24 cellular contexts compared by ENCODE assay signal in the genomic region with DNA sequence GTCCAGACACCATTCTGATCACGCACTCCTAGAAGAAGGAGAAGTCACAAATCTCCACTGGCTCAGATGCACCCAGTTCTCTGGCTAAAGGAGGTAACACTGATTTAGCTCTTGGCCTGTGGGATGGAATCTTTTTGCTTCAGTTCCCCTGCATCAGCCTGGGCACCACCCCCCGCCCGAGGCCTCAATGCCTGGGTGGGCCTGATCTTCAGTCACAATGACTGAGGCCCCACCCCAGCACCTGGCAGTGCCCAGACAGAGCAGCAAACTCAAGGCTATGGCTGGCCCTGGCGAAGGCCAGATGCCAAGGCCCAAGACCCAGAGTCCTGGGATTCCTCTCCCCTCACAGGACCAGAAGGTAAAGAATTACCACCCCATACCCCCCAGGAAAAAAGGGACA. TPM values are rescaled to one million over a fixed set of nuclear protein-coding genes. Genes with fewer than 3 reads are reported as not detected.
DNase-seq lines count a peak whose midpoint lies in the region; ATAC-seq and FAIRE-seq lines count a peak whose summit lies in the region.
"Had no signal": no experiment of that assay in that cellular context is flagged by ENCODE, and none has a peak within 500 bp of the region (broad histone marks: within the 10 kb centered on the region; RNA-seq: fewer than 3 reads in every experiment).

No MANE protein-coding gene starts in this region.

- H3K4me3 ChIP-seq in mucosa of rectum (ENCODE audit: low read length in 2 of 2) = no peak overlapping the region
- H3K4me3 ChIP-seq in MG63 = no peak overlapping the region
- H3K4me3 ChIP-seq in small intestine (ENCODE audit: low read depth in 1 of 2, low read length in 2 of 2) = no peak overlapping the region
- H3K4me3 ChIP-seq: body of pancreas had no signal

- peaks cover 17 to 22% of the 10 kb centered on the region in 2 donors for H3K36me3 ChIP-seq in mucosa of rectum (ENCODE audit: control insufficient read depth in 2 of 2, insufficient read depth in 2 of 2, low read length in 2 of 2)
- H3K36me3 ChIP-seq in MG63 = peaks cover 9% of the 10 kb centered on the region
- H3K36me3 ChIP-seq in small intestine (ENCODE audit: control insufficient read depth in 2 of 2, insufficient read depth in 2 of 2, low read length in 2 of 2) = peaks cover under 1 to 4% of the 10 kb centered on the region in 2 donors

- no peak overlapping the region for H3K4me3 Mint-ChIP-seq in activated naive CD4-positive, alpha-beta T cell treated with anti-CD3 and anti-CD28 coated beads for 36 hours
- H3K4me3 Mint-ChIP-seq in activated T-helper 17 cell treated with anti-CD3 and anti-CD28 coated beads, Interleukin-2, amount 50 U/mL, for 72 hours = no peak overlapping the region
- H3K4me3 Mint-ChIP-seq: H9 had no signal

- intact Hi-C loops in activated naive CD4-positive, alpha-beta T cell treated with anti-CD3 and anti-CD28 coated beads for 36 hours (cut with micrococcal nuclease) = no loop called here

- peaks cover 32% of the 10 kb centered on the region for H3K4me1 Mint-ChIP-seq in activated naive CD4-positive, alpha-beta T cell treated with anti-CD3 and anti-CD28 coated beads for 36 hours (ENCODE audit: low read depth)
- peaks cover 9% of the 10 kb centered on the region for H3K4me1 Mint-ChIP-seq in activated T-helper 17 cell treated with anti-CD3 and anti-CD28 coated beads, Interleukin-2, amount 50 U/mL, for 72 hours

- H3K9me3 Mint-ChIP-seq in activated naive CD4-positive, alpha-beta T cell treated with anti-CD3 and anti-CD28 coated beads, Interleukin-2, amount 50 U/mL, for 72 hours = no peaks in the 10 kb centered on the region
- H3K9me3 Mint-ChIP-seq in activated naive CD4-positive, alpha-beta T cell treated with anti-CD3 and anti-CD28 coated beads for 36 hours = no peaks in the 10 kb centered on the region
- no peaks in the 10 kb centered on the region for H3K9me3 Mint-ChIP-seq in activated T-helper 17 cell treated with anti-CD3 and anti-CD28 coated beads, Interleukin-2, amount 50 U/mL, for 72 hours
- H3K9me3 Mint-ChIP-seq: H9 had no signal

- DNase-seq in activated naive CD4-positive, alpha-beta T cell treated with anti-CD3 and anti-CD28 coated beads, Interleukin-2, amount 50 U/mL, for 72 hours (ENCODE audit: low spot score in 2 of 2) = no peak
- DNase-seq in activated naive CD4-positive, alpha-beta T cell treated with anti-CD3 and anti-CD28 coated beads for 36 hours = no peak
- DNase-seq in MG63 = no peak
- no peak for DNase-seq in small intestine
- DNase-seq: activated CD8-positive, alpha-beta memory T cell treated with anti-CD3 and anti-CD28 coated beads, Interleukin-2, amount 50 U/mL, for 4 hours; body of pancreas; Caco-2; DND-41; effector memory CD4-positive, alpha-beta T cell; H9; hippocampal formation; left ventricle myocardium superior; NCI-H1694 treated with DMSO at 0.1 percent for 48 hours; NCI-H69 had no signal

- H3K4me1 ChIP-seq in mucosa of rectum (ENCODE audit: control insufficient read depth in 2 of 2, insufficient read depth in 2 of 2, low read length in 2 of 2) = peaks cover 20 to 48% of the 10 kb centered on the region in 2 donors
- H3K4me1 ChIP-seq in small intestine (ENCODE audit: control insufficient read depth in 2 of 2, insufficient read depth in 1 of 2, low read depth in 1 of 2, low read length in 1 of 2) = peaks cover 0 to 5% of the 10 kb centered on the region in 2 donors

- H3K9ac ChIP-seq in mucosa of rectum (ENCODE audit: low read depth in 1 of 2, low read length in 2 of 2) = no peak overlapping the region
- H3K9ac ChIP-seq: KMS-11 had no signal

- no peak for ATAC-seq in activated naive CD4-positive, alpha-beta T cell treated with anti-CD3 and anti-CD28 coated beads, Interleukin-2, amount 50 U/mL, for 72 hours
- ATAC-seq in activated T-helper 17 cell treated with anti-CD3 and anti-CD28 coated beads, Interleukin-2, amount 50 U/mL, for 72 hours (replicated peaks) = no peak
- no peak for ATAC-seq in GM18909 (IDR thresholded peaks at IDR 0.05; ENCODE audit: poor library complexity, unreplicated experiment)
- ATAC-seq in HG02938 (IDR thresholded peaks at IDR 0.05; ENCODE audit: unreplicated experiment) = no peak
- ATAC-seq: body of pancreas, left ventricle myocardium superior, sciatic nerve had no signal

- peak overlapping the region; percentile 63 to 87 for H3K27ac Mint-ChIP-seq in activated naive CD4-positive, alpha-beta T cell treated with anti-CD3 and anti-CD28 coated beads, Interleukin-2, amount 50 U/mL, for 72 hours
- no peak overlapping the region for H3K27ac Mint-ChIP-seq in activated naive CD4-positive, alpha-beta T cell treated with anti-CD3 and anti-CD28 coated beads for 36 hours
- peak overlapping the region; percentile 58 for H3K27ac Mint-ChIP-seq in activated T-helper 17 cell treated with anti-CD3 and anti-CD28 coated beads, Interleukin-2, amount 50 U/mL, for 72 hours
- H3K27ac Mint-ChIP-seq: H9 had no signal

- no peaks in the 10 kb centered on the region for H3K27me3 Mint-ChIP-seq in activated naive CD4-positive, alpha-beta T cell treated with anti-CD3 and anti-CD28 coated beads for 36 hours (ENCODE audit: low read depth)
- H3K27me3 Mint-ChIP-seq in activated T-helper 17 cell treated with anti-CD3 and anti-CD28 coated beads, Interleukin-2, amount 50 U/mL, for 72 hours = no peaks in the 10 kb centered on the region

- CTCF ChIA-PET in activated naive CD4-positive, alpha-beta T cell treated with anti-CD3 and anti-CD28 coated beads for 36 hours (lab: Charles Lee) = interaction anchor here (1.6 to 7.0 kb wide), 2 partner anchors 19 to 29 kb away, joined by 7 to 49 read pairs; no protein-coding TSS in a partner anchor

- FAIRE-seq in small intestine (lab: Jason Lieb, UNC) = no peak
- FAIRE-seq: A204.1, frontal cortex, islet of Langerhans had no signal

- H3K27me3 ChIP-seq in mucosa of rectum (ENCODE audit: control insufficient read depth in 2 of 2, insufficient read depth in 2 of 2, low read length in 2 of 2) (no peaks in the 10 kb centered on the region), MG63 (no peaks in the 10 kb centered on the region), small intestine (ENCODE audit: control insufficient read depth in 2 of 2, insufficient read depth in 2 of 2, low read length in 2 of 2) (no peaks in the 10 kb centered on the region)
- H3K27me3 ChIP-seq: body of pancreas had no signal

- H3K36me3 Mint-ChIP-seq in activated naive CD4-positive, alpha-beta T cell treated with anti-CD3 and anti-CD28 coated beads, Interleukin-2, amount 50 U/mL, for 72 hours = peaks cover 5 to 6% of the 10 kb centered on the region in 2 donors
- H3K36me3 Mint-ChIP-seq in activated naive CD4-positive, alpha-beta T cell treated with anti-CD3 and anti-CD28 coated beads for 36 hours (ENCODE audit: low read depth) = peaks cover 11% of the 10 kb centered on the region
- H3K36me3 Mint-ChIP-seq in activated T-helper 17 cell treated with anti-CD3 and anti-CD28 coated beads, Interleukin-2, amount 50 U/mL, for 72 hours (ENCODE audit: low read depth) = peaks cover 19% of the 10 kb centered on the region

- H3K9me3 ChIP-seq in mucosa of rectum (ENCODE audit: control insufficient read depth in 2 of 2, low read length in 2 of 2) (no peaks in the 10 kb centered on the region), MG63 (no peaks in the 10 kb centered on the region), small intestine (ENCODE audit: control insufficient read depth, low read depth) (no peaks in the 10 kb centered on the region)
- H3K9me3 ChIP-seq: body of pancreas, Caco-2 had no signal

- WGBS in small intestine, 3 donors = 83 to 98% (median 89%) methylated on average over 4 of the region's 4 CpGs

- H3K27ac ChIP-seq in mucosa of rectum (ENCODE audit: low read depth in 2 of 2, low read length in 2 of 2) (peak overlapping the region; percentile 0 to 42), small intestine (ENCODE audit: low read depth in 1 of 2, low read length in 1 of 2) (no peak overlapping the region)
- H3K27ac ChIP-seq: body of pancreas, KMS-11, VCaP had no signal

RNA-seq across cellular contexts. Expression of gene CYB561A3, which starts 5.0 kb away (rescaled TPM):
- total RNA-seq in activated naive CD4-positive, alpha-beta T cell treated with anti-CD3 and anti-CD28 coated beads, Interleukin-2, amount 50 U/mL, for 72 hours = 10 to 100 TPM; 38.3 to 68.7 TPM
- total RNA-seq in activated naive CD4-positive, alpha-beta T cell treated with anti-CD3 and anti-CD28 coated beads for 36 hours = 10 to 100 TPM; 31.7 to 31.8 TPM
- total RNA-seq in activated T-helper 17 cell treated with anti-CD3 and anti-CD28 coated beads, Interleukin-2, amount 50 U/mL, for 72 hours = 10 to 100 TPM; 46.5 to 62.3 TPM
- 50.5 and 60.2 TPM in 2 replicates for total RNA-seq in MG63 (2014; rRNA removed; shearing (Covaris generic); ENCODE audit: low replicate concordance)
- polyA plus RNA-seq in small intestine = 10 to 100 TPM; 30.8 to 48.4 (median 32.4) TPM

RNA-seq across cellular contexts. Expression of gene TMEM138, which starts 5.5 kb away (rescaled TPM):
- total RNA-seq in activated naive CD4-positive, alpha-beta T cell treated with anti-CD3 and anti-CD28 coated beads, Interleukin-2, amount 50 U/mL, for 72 hours = 10 to 100 TPM; 32.4 to 44.2 TPM
- total RNA-seq in activated naive CD4-positive, alpha-beta T cell treated with anti-CD3 and anti-CD28 coated beads for 36 hours = 10 to 100 TPM; 35.6 to 41.4 TPM
- total RNA-seq in activated T-helper 17 cell treated with anti-CD3 and anti-CD28 coated beads, Interleukin-2, amount 50 U/mL, for 72 hours = 10 to 100 TPM; 30.6 to 47.9 TPM
- total RNA-seq in MG63 (2014; rRNA removed; shearing (Covaris generic); ENCODE audit: low replicate concordance) = 15.0 and 70.0 TPM in 2 replicates
- polyA plus RNA-seq in small intestine = 10 to 100 TPM; 24.9 to 48.3 (median 41.6) TPM

RNA-seq across cellular contexts. Expression of gene TKFC, which starts 23.7 kb away (rescaled TPM):
- total RNA-seq in activated naive CD4-positive, alpha-beta T cell treated with anti-CD3 and anti-CD28 coated beads, Interleukin-2, amount 50 U/mL, for 72 hours = 10 to 100 TPM; 29.3 to 83.8 TPM
- 100 to 1,000 TPM; 146 to 154 TPM for total RNA-seq in activated naive CD4-positive, alpha-beta T cell treated with anti-CD3 and anti-CD28 coated beads for 36 hours
- total RNA-seq in activated T-helper 17 cell treated with anti-CD3 and anti-CD28 coated beads, Interleukin-2, amount 50 U/mL, for 72 hours = 10 to 100 TPM; 32.6 to 32.9 TPM
- 12.9 and 36.0 TPM in 2 replicates for total RNA-seq in MG63 (2014; rRNA removed; shearing (Covaris generic); ENCODE audit: low replicate concordance)
- 1,000 to 10,000 TPM in 1 of 3 donors, 100 to 1,000 TPM in 2; 352 to 1,038 (median 539) TPM for polyA plus RNA-seq in small intestine

RNA-seq across cellular contexts. Expression of gene DDB1, which starts 23.8 kb away (rescaled TPM):
- 100 to 1,000 TPM; 221 to 244 TPM for total RNA-seq in activated naive CD4-positive, alpha-beta T cell treated with anti-CD3 and anti-CD28 coated beads, Interleukin-2, amount 50 U/mL, for 72 hours
- 100 to 1,000 TPM; 227 to 236 TPM for total RNA-seq in activated naive CD4-positive, alpha-beta T cell treated with anti-CD3 and anti-CD28 coated beads for 36 hours
- total RNA-seq in activated T-helper 17 cell treated with anti-CD3 and anti-CD28 coated beads, Interleukin-2, amount 50 U/mL, for 72 hours = 100 to 1,000 TPM; 211 to 344 TPM
- 170 and 250 TPM in 2 replicates for total RNA-seq in MG63 (2014; rRNA removed; shearing (Covaris generic); ENCODE audit: low replicate concordance)
- polyA plus RNA-seq in small intestine = 100 to 1,000 TPM; 137 to 165 (median 151) TPM

RNA-seq across cellular contexts. Expression of gene TMEM216, which starts 35.7 kb away (rescaled TPM):
- total RNA-seq in activated naive CD4-positive, alpha-beta T cell treated with anti-CD3 and anti-CD28 coated beads, Interleukin-2, amount 50 U/mL, for 72 hours = 10 to 100 TPM in 1 of 2 donors, 1 to 10 TPM in 1; 8.7 to 14.1 TPM
- 1 to 10 TPM; 5.5 to 6.3 TPM for total RNA-seq in activated naive CD4-positive, alpha-beta T cell treated with anti-CD3 and anti-CD28 coated beads for 36 hours
- total RNA-seq in activated T-helper 17 cell treated with anti-CD3 and anti-CD28 coated beads, Interleukin-2, amount 50 U/mL, for 72 hours = 10 to 100 TPM; 12.1 to 12.8 TPM
- total RNA-seq in MG63 (2014; rRNA removed; shearing (Covaris generic); ENCODE audit: low replicate concordance) = 7.5 and 12.3 TPM in 2 replicates
- polyA plus RNA-seq in small intestine = 10 to 100 TPM; 10.1 to 15.9 (median 11.1) TPM

Comparison
In these comparisons a context has a peak if more than half of its experiments do, and no peak if none do; other contexts are left out.
1. H3K27ac ChIP-seq: peak in mucosa of rectum (2 of 2); none in small intestine (0 of 2).